8 cellular contexts compared by ENCODE assay signal in the genomic region with DNA sequence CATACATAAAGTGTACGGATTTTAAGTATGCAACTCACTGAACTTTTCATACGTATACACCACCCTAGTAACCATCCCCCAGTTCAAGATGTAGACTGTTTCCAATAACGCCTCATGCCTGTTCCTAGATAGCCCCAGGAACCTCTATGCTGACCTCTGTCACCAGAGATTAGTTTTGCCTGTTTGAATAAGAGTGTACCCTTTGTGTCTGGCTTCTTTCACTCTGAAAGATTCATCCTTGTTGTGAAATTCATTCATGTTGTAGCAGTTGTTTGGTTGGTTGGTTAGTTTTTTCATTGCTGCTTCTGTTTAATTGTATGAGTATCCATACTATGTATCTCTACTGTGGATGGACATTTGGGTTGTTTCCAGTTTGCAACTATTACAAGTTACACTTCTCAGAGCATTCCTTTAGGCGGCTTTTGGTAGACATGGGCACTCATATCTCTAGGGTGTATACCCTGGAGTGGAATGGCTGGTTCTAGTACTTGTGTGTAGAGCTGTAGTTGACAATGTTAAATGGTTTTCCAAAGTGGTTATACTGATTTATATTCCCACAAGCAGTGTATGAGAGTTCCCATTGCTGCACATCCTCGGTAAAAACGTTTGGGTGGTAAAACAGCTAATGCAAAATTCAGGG. TPM values are rescaled to one million over a fixed set of nuclear protein-coding genes. Genes with fewer than 3 reads are reported as not detected.
DNase-seq lines count a peak whose midpoint lies in the region; ATAC-seq and TF ChIP-seq lines count a peak whose summit lies in the region.

No MANE protein-coding gene starts in this region.

- H3K9me3 Mint-ChIP-seq in activated T-helper 17 cell treated with anti-CD3 and anti-CD28 coated beads, Interleukin-2, amount 50 U/mL, for 72 hours = no peaks in the 10 kb centered on the region

- peak; percentile 21 for ATAC-seq in DND-41 (ENCODE audit: insufficient read depth, low read depth)
- no peak for ATAC-seq in activated T-helper 17 cell treated with anti-CD3 and anti-CD28 coated beads, Interleukin-2, amount 50 U/mL, for 72 hours (replicated peaks)
- ATAC-seq in left lobe of liver = no peak

- peak overlapping the region; percentile 61 for H3K4me2 ChIP-seq in DND-41 (ENCODE audit: insufficient read depth, low read length)

- H3K27ac Mint-ChIP-seq in activated T-helper 17 cell treated with anti-CD3 and anti-CD28 coated beads, Interleukin-2, amount 50 U/mL, for 72 hours = peak overlapping the region; percentile 88

- H4K20me1 ChIP-seq in DND-41 (ENCODE audit: insufficient read depth, low read length) = peaks cover 15% of the 10 kb centered on the region

- TF ChIP-seq RAD21 in liver (IDR thresholded peaks at IDR 0.05) = no peak

- H3K4me1 ChIP-seq in DND-41 (ENCODE audit: insufficient read depth, low read length) (peaks cover 65% of the 10 kb centered on the region), liver (ENCODE audit: control insufficient read depth in 4 of 4, insufficient read depth in 4 of 4, low read length in 3 of 4) (peaks cover 0 to 23% (median 12%) of the 10 kb centered on the region in 4 donors)

- WGBS in liver = 58% methylated on average over 6 of the region's 6 CpGs

- H3K9ac ChIP-seq in DND-41 (ENCODE audit: low read depth, low read length) = peak overlapping the region; percentile 82
- H3K9ac ChIP-seq in liver (ENCODE audit: low read depth in 1 of 2, low read length in 2 of 2) = peak overlapping the region; percentile 61 to 83

- H3K27ac ChIP-seq in DND-41 (ENCODE audit: low read length) (peak overlapping the region; percentile 99), liver (ENCODE audit: low read depth in 1 of 2, low read length in 2 of 2) (no peak overlapping the region)

- no peaks in the 10 kb centered on the region for H3K27me3 Mint-ChIP-seq in activated T-helper 17 cell treated with anti-CD3 and anti-CD28 coated beads, Interleukin-2, amount 50 U/mL, for 72 hours

- H3K79me2 ChIP-seq in DND-41 (ENCODE audit: insufficient read depth, low read length) = peaks cover 71% of the 10 kb centered on the region

- H3K4me3 ChIP-seq in DND-41 (ENCODE audit: low read depth in 1 of 2, low read length in 2 of 2) = peak overlapping the region; percentile 25 to 66
- no peak overlapping the region for H3K4me3 ChIP-seq in liver (ENCODE audit: low read depth in 1 of 3, low read length in 3 of 3)

- no peak for TF ChIP-seq CTCF in DND-41 (IDR thresholded peaks at IDR 0.05; ENCODE audit: borderline replicate concordance, extremely low read depth, low read length, poor library complexity, severe bottlenecking)
- TF ChIP-seq CTCF in liver (IDR thresholded peaks at IDR 0.05; ENCODE audit: low read depth, low read length, missing input control) = no peak

- no peaks in the 10 kb centered on the region for H3K36me3 Mint-ChIP-seq in activated T-helper 17 cell treated with anti-CD3 and anti-CD28 coated beads, Interleukin-2, amount 50 U/mL, for 72 hours (ENCODE audit: low read depth)

- H3K9me3 ChIP-seq in DND-41 (ENCODE audit: insufficient read depth, low read length, severe bottlenecking) (no peaks in the 10 kb centered on the region), liver (ENCODE audit: control insufficient read depth in 4 of 4, low read length in 3 of 4) (no peaks in the 10 kb centered on the region)

- H3K36me3 ChIP-seq in DND-41 (ENCODE audit: insufficient read depth, low read length) (peaks cover 33% of the 10 kb centered on the region), liver (ENCODE audit: control insufficient read depth in 4 of 4, insufficient read depth in 3 of 4, low read depth in 1 of 4, low read length in 3 of 4) (no peaks in the 10 kb centered on the region)

- H3K27me3 ChIP-seq in DND-41 (ENCODE audit: insufficient read depth, low read length, poor library complexity) (no peaks in the 10 kb centered on the region), liver (ENCODE audit: control insufficient read depth in 4 of 4, insufficient read depth in 4 of 4, low read length in 3 of 4) (no peaks in the 10 kb centered on the region)

- H2AFZ ChIP-seq in DND-41 (ENCODE audit: low read depth, low read length) = no peak overlapping the region

- H3K4me1 Mint-ChIP-seq in activated T-helper 17 cell treated with anti-CD3 and anti-CD28 coated beads, Interleukin-2, amount 50 U/mL, for 72 hours = peaks cover 26% of the 10 kb centered on the region

- H3K4me3 Mint-ChIP-seq in activated T-helper 17 cell treated with anti-CD3 and anti-CD28 coated beads, Interleukin-2, amount 50 U/mL, for 72 hours = peak overlapping the region; percentile 92

- DNase-seq in DND-41 (peak; percentile 40), KG1 (lab: John Stamatoyannopoulos, UW) (peak; percentile 48), left lobe of liver (ENCODE audit: low spot score) (no peak), GM03348 (ENCODE audit: low spot score) (no peak), DMS114 treated with DMSO at 0.1 percent for 48 hours (lab: John Stamatoyannopoulos, UW; ENCODE audit: unreplicated experiment) (no peak), NCI-H1092 treated with DMSO at 0.1 percent for 48 hours (lab: John Stamatoyannopoulos, UW) (no peak)

TF ChIP-seq in liver, 16 proteins besides CTCF, POLR2A, EP300 and RAD21:
- TF ChIP-seq EGR1 (IDR thresholded peaks at IDR 0.05; ENCODE audit: low read depth in 2 of 2) = no peak
- TF ChIP-seq, protein P1, sequence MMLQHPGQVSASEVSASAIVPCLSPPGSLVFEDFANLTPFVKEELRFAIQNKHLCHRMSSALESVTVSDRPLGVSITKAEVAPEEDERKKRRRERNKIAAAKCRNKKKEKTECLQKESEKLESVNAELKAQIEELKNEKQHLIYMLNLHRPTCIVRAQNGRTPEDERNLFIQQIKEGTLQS (IDR thresholded peaks at IDR 0.05) = no peak
- no peak for TF ChIP-seq RXRA (IDR thresholded peaks at IDR 0.05)
- TF ChIP-seq NR2F2 (IDR thresholded peaks at IDR 0.05) = no peak
- TF ChIP-seq HNF4G (IDR thresholded peaks at IDR 0.05) = no peak
- no peak for TF ChIP-seq YY1 (IDR thresholded peaks at IDR 0.05)
- no peak for TF ChIP-seq TAF1 (conservative IDR thresholded peaks at IDR 0.05)
- TF ChIP-seq FOXA2 (IDR thresholded peaks at IDR 0.05) = no peak
- TF ChIP-seq HNF4A (conservative IDR thresholded peaks at IDR 0.05) = no peak
TF ChIP-seq in liver: peak in this region for 0.

RNA-seq across cellular contexts. Expression of a gene that starts 1.6 kb away (rescaled TPM):
- 10 to 100 TPM; 29.8 to 58.7 TPM for total RNA-seq in activated T-helper 17 cell treated with anti-CD3 and anti-CD28 coated beads, Interleukin-2, amount 50 U/mL, for 72 hours
- total RNA-seq in liver (10 to 100 TPM; 10.7 to 44.1 TPM), left lobe of liver (6.8 TPM)
- 1 to 10 TPM; 7.8 TPM for polyA plus RNA-seq in liver

Comparison
In these comparisons a context has a peak if more than half of its experiments do, and no peak if none do; other contexts are left out.
1. DNase-seq: peak in DND-41 (single experiment) and KG1 (single experiment); none in left lobe of liver (single experiment), GM03348 (single experiment), DMS114 treated with DMSO at 0.1 percent for 48 hours (single experiment) and NCI-H1092 treated with DMSO at 0.1 percent for 48 hours (single experiment).
2. H3K4me3 ChIP-seq: peak in DND-41 (2 of 2); none in liver (0 of 3).